Comparison of ENCODE assay signal across 12 cellular contexts in genomic region chr11:130872961-130873360, GRCh38. TPM values are rescaled to one million over a fixed set of nuclear protein-coding genes. Genes with fewer than 3 reads are reported as not detected.
DNase-seq lines count a peak whose midpoint lies in the region; ATAC-seq, FAIRE-seq and TF ChIP-seq lines count a peak whose summit lies in the region.
"Had no signal": no experiment of that assay in that cellular context is flagged by ENCODE, and none has a peak within 500 bp of the region (broad histone marks: within the 10 kb centered on the region; RNA-seq: fewer than 3 reads in every experiment).

No MANE protein-coding gene starts in this region.

- H3K27me3 ChIP-seq in foreskin keratinocyte (no peaks in the 10 kb centered on the region), skeletal muscle tissue (ENCODE audit: control insufficient read depth in 3 of 3, insufficient read depth in 3 of 3, low read length in 3 of 3) (no peaks in the 10 kb centered on the region), HepG2 (ENCODE audit: control insufficient read depth in 1 of 2, insufficient read depth in 2 of 2, low read length in 2 of 2) (peaks cover 0 to 2% of the 10 kb centered on the region in 2 experiments; a peak in 2 of 5 replicates)
- H3K27me3 ChIP-seq: neutrophil had no signal

- POLR2A ChIA-PET in activated CD8-positive, alpha-beta T cell treated with anti-CD3 and anti-CD28 coated beads for 36 hours (lab: Charles Lee) = no interaction called here
- POLR2A ChIA-PET in HepG2 (lab: Yijun Ruan, JAX) = no interaction called here

- no peak for TF ChIP-seq EP300 in HepG2 (IDR thresholded peaks at IDR 0.05; ENCODE audit: low read depth in 2 of 2, low read length in 2 of 2)
- no peak for TF ChIP-seq EP300 in HepG2 (CRISPR knock-in tag; IDR thresholded peaks at IDR 0.05; ENCODE audit: borderline replicate concordance)

- TF ChIP-seq CTCF in foreskin keratinocyte (conservative IDR thresholded peaks at IDR 0.05) (no peak), HepG2 (CRISPR knock-in tag; IDR thresholded peaks at IDR 0.05) (no peak)
- no peak for TF ChIP-seq CTCF in activated CD8-positive, alpha-beta T cell treated with anti-CD3 and anti-CD28 coated beads for 36 hours (IDR thresholded peaks at IDR 0.05)

- no peak for TF ChIP-seq POLR2A in HepG2 (IDR thresholded peaks at IDR 0.05; ENCODE audit: insufficient read depth in 1 of 2, low read depth in 2 of 2, low read length in 2 of 2)

- H3K27ac ChIP-seq in foreskin keratinocyte (no peak overlapping the region), skeletal muscle tissue (ENCODE audit: low read depth, low read length) (peak overlapping the region; percentile 82), HepG2 (ENCODE audit: extremely low read length, insufficient read depth, low read length) (no peak overlapping the region)
- H3K27ac ChIP-seq: neutrophil had no signal

- no peak for TF ChIP-seq RAD21 in HepG2 (CRISPR knock-in tag; IDR thresholded peaks at IDR 0.05)

- no peaks in the 10 kb centered on the region for H3K9me3 Mint-ChIP-seq in activated CD8-positive, alpha-beta T cell treated with anti-CD3 and anti-CD28 coated beads for 36 hours
- H3K9me3 Mint-ChIP-seq: CD4-positive, alpha-beta memory T cell had no signal

- in situ Hi-C loops in HepG2 (cut with HindIII; ENCODE audit: extremely low pct_ligation_motif_present, low pct_unique_long_range_greater_than_20kb) = no loop called here

- H3K4me2 ChIP-seq in HepG2 (ENCODE audit: low read depth, low read length) = no peak overlapping the region

- H3K79me2 ChIP-seq in HepG2 (ENCODE audit: insufficient read depth, low read length) = no peaks in the 10 kb centered on the region

- no peaks in the 10 kb centered on the region for H4K20me1 ChIP-seq in HepG2 (ENCODE audit: insufficient read depth, low read length)

- H3K4me3 Mint-ChIP-seq in activated CD8-positive, alpha-beta T cell treated with anti-CD3 and anti-CD28 coated beads for 36 hours = no peak overlapping the region
- H3K4me3 Mint-ChIP-seq: CD4-positive, alpha-beta memory T cell had no signal

- peak overlapping the region; percentile 36 to 68 (median 58) for H3K9ac ChIP-seq in skeletal muscle tissue (ENCODE audit: low read depth in 1 of 3, low read length in 3 of 3)
- H3K9ac ChIP-seq in HepG2 (ENCODE audit: insufficient read depth, low read depth, low read length) = no peak overlapping the region

- DNase-seq in EL (peak; percentile 74), amniotic stem cell (lab: John Stamatoyannopoulos, UW) (peak; percentile 22), foreskin keratinocyte (peak; percentile 68 to 71), NCI-H2196 (lab: John Stamatoyannopoulos, UW; ENCODE audit: unreplicated experiment) (no peak), cortex of kidney (lab: John Stamatoyannopoulos, UW) (no peak), HepG2 (ENCODE audit: low spot score) (no peak)
- DNase-seq in activated CD8-positive, alpha-beta T cell treated with anti-CD3 and anti-CD28 coated beads for 36 hours = no peak
- DNase-seq: CD4-positive, alpha-beta memory T cell; dermis blood vessel endothelial cell; NCI-H1694 treated with DMSO at 0.1 percent for 48 hours had no signal

- H3K4me1 ChIP-seq in foreskin keratinocyte (peaks cover 22% of the 10 kb centered on the region), skeletal muscle tissue (ENCODE audit: control insufficient read depth in 3 of 3, insufficient read depth in 3 of 3, low read length in 3 of 3) (peaks cover 28 to 38% (median 31%) of the 10 kb centered on the region in 3 donors), HepG2 (ENCODE audit: insufficient read depth, low read length) (no peaks in the 10 kb centered on the region)

- H3K9me3 ChIP-seq in skeletal muscle tissue (ENCODE audit: control insufficient read depth in 3 of 3, low read length in 3 of 3) (no peaks in the 10 kb centered on the region), HepG2 (ENCODE audit: low read length) (no peaks in the 10 kb centered on the region)
- H3K9me3 ChIP-seq: neutrophil had no signal

- CTCF ChIA-PET in activated CD8-positive, alpha-beta T cell treated with anti-CD3 and anti-CD28 coated beads for 36 hours (lab: Charles Lee) = interaction anchor here (1.0 to 1.3 kb wide), 2 partner anchors 10 to 442 kb away, joined by 3 to 5 read pairs; no protein-coding TSS in a partner anchor
- CTCF ChIA-PET in HepG2 (lab: Yijun Ruan, JAX; ENCODE audit: low intra/inter-chr PET ratio, low total read pairs) = no interaction called here

- H3K36me3 ChIP-seq in skeletal muscle tissue (ENCODE audit: control insufficient read depth in 3 of 3, insufficient read depth in 3 of 3, low read length in 3 of 3) = peaks cover 11 to 36% (median 23%) of the 10 kb centered on the region in 3 donors
- H3K36me3 ChIP-seq in HepG2 (replicated peaks in 1 of 2; ENCODE audit: control insufficient read depth in 1 of 2, insufficient read depth in 2 of 2, low read length in 2 of 2) = no peaks in the 10 kb centered on the region

- intact Hi-C loops in activated CD8-positive, alpha-beta T cell treated with anti-CD3 and anti-CD28 coated beads for 36 hours (cut with micrococcal nuclease) = no loop called here
- intact Hi-C loops in HepG2 (cut with micrococcal nuclease; ENCODE audit: unreplicated experiment) = no loop called here

- FAIRE-seq in HepG2 (lab: Jason Lieb, UNC) = no peak

- peak; percentile 55 for ATAC-seq in foreskin keratinocyte
- no peak for ATAC-seq in activated CD8-positive, alpha-beta T cell treated with anti-CD3 and anti-CD28 coated beads for 36 hours
- ATAC-seq in HepG2 = no peak

- WGBS in HepG2 (ENCODE audit: low lambda C conversion rate) = 18% methylated on average over 6 of the region's 6 CpGs

- H3K36me3 Mint-ChIP-seq in activated CD8-positive, alpha-beta T cell treated with anti-CD3 and anti-CD28 coated beads for 36 hours (ENCODE audit: low read depth) = peaks cover 17% of the 10 kb centered on the region

- H3K27ac Mint-ChIP-seq in activated CD8-positive, alpha-beta T cell treated with anti-CD3 and anti-CD28 coated beads for 36 hours = no peak overlapping the region

- peak overlapping the region; percentile 17 to 35 (median 18) for H3K4me3 ChIP-seq in skeletal muscle tissue (ENCODE audit: low read length in 3 of 3)
- H3K4me3 ChIP-seq in HepG2 (replicated peaks in 1 of 3; ENCODE audit: insufficient read depth in 1 of 3, low read depth in 2 of 3, low read length in 3 of 3) = no peak overlapping the region

- H2AFZ ChIP-seq in HepG2 (ENCODE audit: low read length) = no peak overlapping the region

- no peaks in the 10 kb centered on the region for H3K27me3 Mint-ChIP-seq in activated CD8-positive, alpha-beta T cell treated with anti-CD3 and anti-CD28 coated beads for 36 hours
- H3K27me3 Mint-ChIP-seq: CD4-positive, alpha-beta memory T cell had no signal

- H3K4me1 Mint-ChIP-seq in activated CD8-positive, alpha-beta T cell treated with anti-CD3 and anti-CD28 coated beads for 36 hours (ENCODE audit: low read depth) = peaks cover 4% of the 10 kb centered on the region

- BruUV-seq in HepG2 (replicated peaks; lab: Mats Ljungman, UMichigan) = no TSS peak

TF ChIP-seq in HepG2, 621 proteins besides CTCF, POLR2A, EP300 and RAD21 (continues in another document):
- TF ChIP-seq JUND (CRISPR knock-in tag; IDR thresholded peaks at IDR 0.05) = no peak
- no peak for TF ChIP-seq TFDP1 (CRISPR knock-in tag; IDR thresholded peaks at IDR 0.05; ENCODE audit: borderline replicate concordance)

RNA-seq across cellular contexts. Expression of gene SNX19, which starts 43.3 kb away (rescaled TPM):
- 35.1 and 42.8 TPM in 2 replicates for total RNA-seq in foreskin keratinocyte
- polyA plus RNA-seq in foreskin keratinocyte = 7.8 and 8.2 TPM in 2 replicates
- total RNA-seq in skeletal muscle tissue = 31.3 TPM
- 10 to 100 TPM; 20.9 to 22.7 TPM for total RNA-seq in activated CD8-positive, alpha-beta T cell treated with anti-CD3 and anti-CD28 coated beads for 36 hours
- total RNA-seq in HepG2 (2016; rRNA removed; fragmentation: Illumina TruSeq; extraction: Trizol) = 0.27 and 0.46 TPM in 2 replicates
- total RNA-seq in HepG2 (2016; cell fraction: cytosol; rRNA removed; fragmentation: Illumina TruSeq; extraction: Trizol; ENCODE audit: low read depth) = not detected in 2 replicates
- 0.06 and 0.26 TPM in 2 replicates for total RNA-seq in HepG2 (2016; cell fraction: insoluble cytoplasmic fraction; rRNA removed; fragmentation: Illumina TruSeq; extraction: Trizol)
- 0.10 and 0.15 TPM in 2 replicates for total RNA-seq in HepG2 (2016; cell fraction: membrane; rRNA removed; fragmentation: Illumina TruSeq; extraction: Trizol)
- 0.78 and 0.81 TPM in 2 replicates for total RNA-seq in HepG2 (2016; cell fraction: nucleus; rRNA removed; fragmentation: Illumina TruSeq; extraction: Trizol)
- 0.13 and 0.21 TPM in 2 replicates for polyA plus RNA-seq in HepG2 (2011; rRNA removed)
- 0.17 and 0.23 TPM in 2 replicates for polyA plus RNA-seq in HepG2 (2011; cell fraction: cytosol; rRNA removed)
- 0.29 and 0.31 TPM in 2 replicates for polyA plus RNA-seq in HepG2 (2011; cell fraction: nucleus; rRNA removed)
- polyA plus RNA-seq in HepG2 (2012) = 0.12 and 0.40 TPM in 2 replicates
- polyA plus RNA-seq in HepG2 (2016; cell fraction: cytosol; fragmentation: Illumina TruSeq; extraction: Trizol; ENCODE audit: low read depth) = 0.03 TPM in 1 of 2 replicates, not detected in the other
- 0.11 and 0.15 TPM in 2 replicates for polyA plus RNA-seq in HepG2 (2016; cell fraction: insoluble cytoplasmic fraction; fragmentation: Illumina TruSeq; extraction: Trizol; ENCODE audit: low read depth)
- 0.08 and 0.15 TPM in 2 replicates for polyA plus RNA-seq in HepG2 (2016; cell fraction: membrane; fragmentation: Illumina TruSeq; extraction: Trizol; ENCODE audit: low read depth)
- polyA plus RNA-seq in HepG2 (2016; cell fraction: nucleus; fragmentation: Illumina TruSeq; extraction: Trizol; ENCODE audit: insufficient read depth, low read depth) = 0.07 and 0.15 TPM in 2 replicates
- polyA minus RNA-seq in HepG2 (2011; rRNA and poly(A)+ RNA removed; ENCODE audit: low replicate concordance) = 0.74 and 44.9 TPM in 2 replicates
- polyA minus RNA-seq in HepG2 (2011; cell fraction: cytosol; rRNA and poly(A)+ RNA removed) = 0.53 and 0.69 TPM in 2 replicates
- polyA minus RNA-seq in HepG2 (2011; cell fraction: nucleus; rRNA and poly(A)+ RNA removed) = 1.0 and 1.2 TPM in 2 replicates

Comparison
In these comparisons a context has a peak if more than half of its experiments do, and no peak if none do; other contexts are left out.
1. DNase-seq: peak in EL (single experiment), amniotic stem cell (single experiment) and foreskin keratinocyte (2 of 2); none in activated CD8-positive, alpha-beta T cell treated with anti-CD3 and anti-CD28 coated beads for 36 hours (single experiment), NCI-H2196 (single experiment), cortex of kidney (single experiment) and HepG2 (single experiment).
2. H3K4me3 ChIP-seq: peak in skeletal muscle tissue (3 of 3); none in HepG2 (0 of 3).
3. RNA of gene SNX19, which starts 43.3 kb away (total RNA-seq): 35.1 to 42.8 TPM in foreskin keratinocyte, 31.3 TPM in skeletal muscle tissue (single experiment) and 20.9 to 22.7 TPM in activated CD8-positive, alpha-beta T cell treated with anti-CD3 and anti-CD28 coated beads for 36 hours; 0.06 to 0.81 TPM in HepG2; every median in the first group is over 10 times any median in the second.